Comparison of ENCODE assay signal across 19 cellular contexts in the genomic region with DNA sequence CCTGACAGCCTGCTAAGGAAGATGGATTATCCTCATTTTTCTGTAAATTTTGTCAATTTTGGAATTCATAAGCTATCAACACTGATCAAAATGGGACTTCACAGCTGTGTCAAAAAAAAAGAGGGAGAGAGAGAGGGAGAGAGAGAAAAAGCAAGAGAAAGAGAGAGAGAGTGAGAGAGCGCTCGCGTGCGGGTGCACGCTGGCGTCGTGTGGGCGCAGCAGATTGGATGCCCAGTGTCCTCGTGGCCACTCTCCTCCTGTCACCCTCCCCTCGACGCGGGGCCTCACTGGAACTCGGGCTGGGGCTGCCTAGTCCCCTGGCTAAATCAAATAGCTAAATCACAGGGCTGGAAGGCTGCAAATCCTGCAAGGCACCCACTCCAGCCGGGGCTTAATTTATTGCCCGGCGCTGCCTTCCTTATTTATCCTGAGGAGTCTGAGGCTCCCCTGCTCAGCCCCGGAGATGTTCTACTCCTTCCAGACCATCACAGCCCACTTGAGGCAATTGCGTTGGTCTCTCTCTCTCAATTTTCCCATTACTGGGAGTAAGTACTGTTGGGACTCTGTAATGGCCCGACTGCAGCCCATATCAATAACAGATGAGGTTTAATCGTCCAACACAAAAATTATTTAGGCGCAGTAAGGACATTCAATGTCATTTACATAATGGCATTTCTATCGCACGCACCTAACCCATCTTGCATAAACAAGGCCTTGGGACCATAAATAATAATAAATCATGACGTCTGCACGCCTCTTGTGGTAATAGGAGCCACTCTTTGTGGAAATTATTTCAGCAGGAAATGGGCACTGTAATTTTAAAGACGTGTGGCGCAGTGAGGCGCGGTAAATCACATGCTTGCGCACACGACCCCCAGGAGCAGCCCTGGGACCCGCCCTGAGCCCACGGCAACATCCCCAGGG.
A peak's percentile ranks its signal among the peaks of the same experiment; 100 is the strongest.
DNase-seq lines count a peak whose midpoint lies in the region; ATAC-seq, FAIRE-seq and TF ChIP-seq lines count a peak whose summit lies in the region.
"Had no signal": no experiment of that assay in that cellular context is flagged by ENCODE, and none has a peak within 500 bp of the region (broad histone marks: within the 10 kb centered on the region; RNA-seq: fewer than 3 reads in every experiment).

No MANE protein-coding gene starts in this region.

- H3K27me3 Mint-ChIP-seq in endodermal cell (ENCODE audit: insufficient read depth), result peaks cover 6% of the 10 kb centered on the region
- no peaks in the 10 kb centered on the region for H3K27me3 Mint-ChIP-seq in stimulated activated naive B cell treated with anti-CD40 and anti-IgM and Interleukin-4, amounts not matched to agents 10 μg/mL and 1 μg/mL and 100 μg/mL, for 72 hours
- H3K27me3 Mint-ChIP-seq in chondrocyte (ENCODE audit: low read depth), result peaks cover 40% of the 10 kb centered on the region

- no peak overlapping the region for H3K4me3 Mint-ChIP-seq in endodermal cell
- no peak overlapping the region for H3K4me3 Mint-ChIP-seq in stimulated activated naive B cell treated with anti-CD40 and anti-IgM and Interleukin-4, amounts not matched to agents 10 μg/mL and 1 μg/mL and 100 μg/mL, for 72 hours
- no peak overlapping the region for H3K4me3 Mint-ChIP-seq in chondrocyte (ENCODE audit: unreplicated experiment)

- FAIRE-seq in GM12892 (lab: Jason Lieb, UNC), result no peak
- FAIRE-seq: HTR-8/SVneo had no signal

- H3K4me1 ChIP-seq in endodermal cell (ENCODE audit: control insufficient read depth, insufficient read depth, low read length), result no peaks in the 10 kb centered on the region
- H3K4me1 ChIP-seq: SJCRH30 had no signal

- no peak overlapping the region for H3K27ac ChIP-seq in endodermal cell (ENCODE audit: low read depth, low read length)
- H3K27ac ChIP-seq: C4-2B, SJCRH30 had no signal

- TF ChIP-seq CTCF in endodermal cell (conservative IDR thresholded peaks at IDR 0.05) (no peak), chondrocyte (IDR thresholded peaks at IDR 0.05) (no peak)

- ATAC-seq in stimulated activated naive B cell treated with anti-CD40 and anti-IgM and Interleukin-4, amounts not matched to agents 10 μg/mL and 1 μg/mL and 100 μg/mL, for 72 hours (replicated peaks), result no peak
- no peak for ATAC-seq in GM18868 (IDR thresholded peaks at IDR 0.05; ENCODE audit: unreplicated experiment)

- H3K9me3 ChIP-seq in endodermal cell (ENCODE audit: control insufficient read depth, low read length), result no peaks in the 10 kb centered on the region
- H3K9me3 ChIP-seq: HAP-1, SJCRH30 had no signal

- H3K36me3 ChIP-seq in endodermal cell (ENCODE audit: control insufficient read depth, insufficient read depth, low read length), result no peaks in the 10 kb centered on the region
- H3K36me3 ChIP-seq: HAP-1, SJCRH30 had no signal

- H3K27ac Mint-ChIP-seq in endodermal cell (no peak overlapping the region), chondrocyte (ENCODE audit: unreplicated experiment) (no peak overlapping the region)
- peak overlapping the region; percentile 51 for H3K27ac Mint-ChIP-seq in stimulated activated naive B cell treated with anti-CD40 and anti-IgM and Interleukin-4, amounts not matched to agents 10 μg/mL and 1 μg/mL and 100 μg/mL, for 72 hours

- H3K9me3 Mint-ChIP-seq in endodermal cell (no peaks in the 10 kb centered on the region), chondrocyte (ENCODE audit: low read depth) (no peaks in the 10 kb centered on the region)
- H3K9me3 Mint-ChIP-seq in stimulated activated naive B cell treated with anti-CD40 and anti-IgM and Interleukin-4, amounts not matched to agents 10 μg/mL and 1 μg/mL and 100 μg/mL, for 72 hours, result no peaks in the 10 kb centered on the region

- H3K4me1 Mint-ChIP-seq in endodermal cell, result peaks cover 12% of the 10 kb centered on the region
- peaks cover 69 to 98% of the 10 kb centered on the region in 2 donors for H3K4me1 Mint-ChIP-seq in stimulated activated naive B cell treated with anti-CD40 and anti-IgM and Interleukin-4, amounts not matched to agents 10 μg/mL and 1 μg/mL and 100 μg/mL, for 72 hours
- no peaks in the 10 kb centered on the region for H3K4me1 Mint-ChIP-seq in chondrocyte (ENCODE audit: low read depth)

- WGBS in endodermal cell (ENCODE audit: insufficient coverage in 1 of 2, insufficient read length in 1 of 2), 2 experiments, result 91 to 95% methylated on average over 28 to 33 of the region's 33 CpGs

- no peak for TF ChIP-seq POLR2A in GM12892 (IDR thresholded peaks at IDR 0.05; ENCODE audit: low read depth, low read length)

- DNase-seq in NCI-H82 (lab: John Stamatoyannopoulos, UW) (peak; percentile 52), NCI-H82 treated with DMSO at 0.1 percent for 48 hours (lab: John Stamatoyannopoulos, UW; ENCODE audit: unreplicated experiment) (no peak), NCI-H2081 treated with DMSO at 0.1 percent for 48 hours (lab: John Stamatoyannopoulos, UW) (peak; percentile 83), endodermal cell (peak; percentile 26), chondrocyte (ENCODE audit: low spot score) (no peak), GM12892 (ENCODE audit: insufficient read length) (no peak)
- DNase-seq in stimulated activated naive B cell treated with anti-CD40 and anti-IgM and Interleukin-4, amounts not matched to agents 10 μg/mL and 1 μg/mL and 100 μg/mL, for 72 hours, result no peak
- DNase-seq: 8988T, COR-L47, DMS53, NCI-H1694 treated with DMSO at 0.1 percent for 48 hours, NCI-H2171 treated with DMSO at 0.1 percent for 48 hours, OCI-M1, RPMI8226, SJCRH30 had no signal

- H3K9ac ChIP-seq in endodermal cell (ENCODE audit: extremely low read depth, low read length, poor library complexity, severe bottlenecking), result no peak overlapping the region

- H3K36me3 Mint-ChIP-seq in endodermal cell (ENCODE audit: low read depth) (no peaks in the 10 kb centered on the region), chondrocyte (ENCODE audit: low read depth) (no peaks in the 10 kb centered on the region)
- H3K36me3 Mint-ChIP-seq in stimulated activated naive B cell treated with anti-CD40 and anti-IgM and Interleukin-4, amounts not matched to agents 10 μg/mL and 1 μg/mL and 100 μg/mL, for 72 hours, result peaks cover 55 to 88% of the 10 kb centered on the region in 2 donors

- no peaks in the 10 kb centered on the region for H3K27me3 ChIP-seq in endodermal cell (ENCODE audit: control insufficient read depth, insufficient read depth, low read length, poor library complexity, severe bottlenecking)
- H3K27me3 ChIP-seq: SJCRH30 had no signal

- H3K4me3 ChIP-seq in endodermal cell (ENCODE audit: low read length), result no peak overlapping the region
- H3K4me3 ChIP-seq: HAP-1, SJCRH30 had no signal

Comparison
In these comparisons a context has a peak if more than half of its experiments do, and no peak if none do; other contexts are left out.
1. DNase-seq: peak in NCI-H82 (single experiment), NCI-H2081 treated with DMSO at 0.1 percent for 48 hours (single experiment) and endodermal cell (single experiment); none in NCI-H82 treated with DMSO at 0.1 percent for 48 hours (single experiment), stimulated activated naive B cell treated with anti-CD40 and anti-IgM and Interleukin-4, amounts not matched to agents 10 μg/mL and 1 μg/mL and 100 μg/mL, for 72 hours (single experiment), chondrocyte (single experiment) and GM12892 (single experiment).